ENCODE assay signal across 8 cellular contexts in the genomic region with DNA sequence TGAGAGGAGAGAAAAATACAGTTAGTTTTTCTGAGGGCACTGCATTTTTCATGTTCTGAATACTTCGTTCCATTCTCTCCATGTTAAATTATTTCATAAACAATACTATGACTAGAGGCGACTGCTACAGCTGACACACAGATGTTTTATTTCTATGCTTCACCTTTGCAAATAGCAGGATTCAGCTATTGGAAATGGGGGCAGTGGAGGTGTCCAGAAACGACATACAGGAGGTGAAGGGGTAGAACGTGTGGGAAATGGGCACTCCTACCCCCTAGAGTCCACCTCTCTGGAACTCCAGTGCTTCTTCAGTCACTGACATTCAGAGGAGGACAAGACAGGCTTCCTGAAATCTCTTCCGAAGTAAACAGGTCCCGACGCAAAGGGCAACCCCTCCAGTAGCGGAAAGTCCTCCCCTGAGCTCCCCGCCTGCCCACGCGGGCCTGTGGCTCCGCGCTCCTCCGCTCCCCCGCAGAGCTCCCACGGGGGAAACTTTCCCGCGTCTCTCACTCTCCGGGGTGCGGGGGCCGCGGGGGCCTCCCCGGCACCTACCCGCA. TPM values are rescaled to one million over a fixed set of nuclear protein-coding genes. Genes with fewer than 3 reads are reported as not detected.
DNase-seq lines count a peak whose midpoint lies in the region; ATAC-seq and TF ChIP-seq lines count a peak whose summit lies in the region.

No MANE protein-coding gene starts in this region.

- H3K27me3 ChIP-seq in brain microvascular endothelial cell (replicated peaks) (no peaks in the 10 kb centered on the region), subcutaneous abdominal adipose tissue (ENCODE audit: control insufficient read depth in 5 of 5, insufficient read depth in 4 of 5, low read length in 5 of 5) (no peaks in the 10 kb centered on the region)

- peak overlapping the region; percentile 96 for H3K4me3 ChIP-seq in brain microvascular endothelial cell (ENCODE audit: low read depth, low read length)
- H3K4me3 ChIP-seq in subcutaneous abdominal adipose tissue (ENCODE audit: low read depth in 1 of 5, low read length in 5 of 5): peak overlapping the region; percentile 81 to 99 (median 93)

- ATAC-seq in GM21529 (IDR thresholded peaks at IDR 0.05; ENCODE audit: unreplicated experiment) (peak; percentile 23), left colon (peak; percentile 44)

- in situ Hi-C loops in brain microvascular endothelial cell (cut with HindIII; ENCODE audit: low pct_ligation_motif_present, low sequenced_read_pairs): no loop called here

- peaks cover 0 to 39% (median 29%) of the 10 kb centered on the region in 5 donors for H3K4me1 ChIP-seq in subcutaneous abdominal adipose tissue (ENCODE audit: control insufficient read depth in 5 of 5, insufficient read depth in 5 of 5, low read length in 5 of 5)

- H3K9me3 ChIP-seq in subcutaneous abdominal adipose tissue (ENCODE audit: control insufficient read depth in 5 of 5, low read length in 5 of 5): no peaks in the 10 kb centered on the region

- no peak for TF ChIP-seq CTCF in brain microvascular endothelial cell (IDR thresholded peaks at IDR 0.05; ENCODE audit: low read depth, low read length, missing control alignments)

- peak overlapping the region; percentile 80 for H3K27ac ChIP-seq in brain microvascular endothelial cell
- H3K27ac ChIP-seq in subcutaneous abdominal adipose tissue (ENCODE audit: low read depth, low read length): peak overlapping the region; percentile 97

- H3K9ac ChIP-seq in subcutaneous abdominal adipose tissue (ENCODE audit: low read length in 5 of 5): peak overlapping the region; percentile 85 to 99 (median 94)

- H3K36me3 ChIP-seq in brain microvascular endothelial cell (replicated peaks) (no peaks in the 10 kb centered on the region), subcutaneous abdominal adipose tissue (ENCODE audit: control insufficient read depth in 5 of 5, insufficient read depth in 5 of 5, low read length in 5 of 5) (no peaks in the 10 kb centered on the region)

- intact Hi-C loops in left colon (cut with DNase I, micrococcal nuclease): no loop called here

- peak; percentile 56 for DNase-seq in COLO668 (lab: John Stamatoyannopoulos, UW; ENCODE audit: unreplicated experiment)
- peak; percentile 39 for DNase-seq in NCI-H345 (lab: John Stamatoyannopoulos, UW)
- no peak for DNase-seq in brain microvascular endothelial cell
- no peak for DNase-seq in left colon
- DNase-seq in RPMI8226: no peak
- no peak for DNase-seq in NCI-H774 (lab: John Stamatoyannopoulos, UW)

RNA-seq across cellular contexts. Expression of gene DPYD, which starts 0.5 kb away (rescaled TPM):
- total RNA-seq in left colon: 10 to 100 TPM; 10.6 to 12.9 TPM

Comparison
In these comparisons a context has a peak if more than half of its experiments do, and no peak if none do; other contexts are left out.
1. DNase-seq: peak in COLO668 (single experiment) and NCI-H345 (single experiment); none in brain microvascular endothelial cell (single experiment), left colon (0 of 2), RPMI8226 (single experiment) and NCI-H774 (single experiment).